ENCODE assay signal across 19 cellular contexts in the genomic region with DNA sequence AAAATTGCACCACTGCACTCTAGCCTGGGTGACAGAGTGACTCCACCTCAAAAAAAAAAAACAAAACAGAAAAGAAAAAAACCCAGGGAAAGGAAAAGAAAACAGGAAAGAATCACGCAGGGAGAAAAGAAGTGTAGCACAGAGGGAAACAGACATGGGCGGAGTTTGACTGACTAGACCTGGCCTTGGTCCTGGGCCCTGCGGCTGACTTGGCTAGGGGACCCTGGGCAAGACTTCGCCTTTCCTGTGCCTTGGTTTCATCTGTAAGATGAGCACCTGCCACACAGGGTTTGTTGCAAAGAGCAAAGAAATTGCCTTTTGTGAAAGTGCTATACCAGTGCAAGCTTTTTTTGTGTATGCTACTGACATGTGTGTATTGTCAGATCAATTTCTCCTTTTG.
"Had no signal": no experiment of that assay in that cellular context is flagged by ENCODE, and none has a peak within 500 bp of the region (broad histone marks: within the 10 kb centered on the region; RNA-seq: fewer than 3 reads in every experiment).

No MANE protein-coding gene starts in this region.

- H3K4me3 Mint-ChIP-seq: activated B cell treated with CpG ODN at 0.5 μM for 24 hours; activated CD8-positive, alpha-beta T cell treated with anti-CD3 and anti-CD28 coated beads for 36 hours; activated T-cell treated with anti-CD3 and anti-CD28 coated beads, Interleukin-2, amount 50 U/mL, for 4 hours; central memory CD8-positive, alpha-beta T cell; neural crest cell had no signal

- H3K27ac Mint-ChIP-seq: activated B cell treated with CpG ODN at 0.5 μM for 24 hours; activated CD8-positive, alpha-beta T cell treated with anti-CD3 and anti-CD28 coated beads for 36 hours had no signal

- ATAC-seq: activated CD8-positive, alpha-beta T cell treated with anti-CD3 and anti-CD28 coated beads for 36 hours; activated T-cell treated with anti-CD3 and anti-CD28 coated beads, Interleukin-2, amount 50 U/mL, for 4 hours; body of pancreas; foreskin keratinocyte had no signal

- H3K4me1 ChIP-seq: adrenal gland, foreskin keratinocyte, sigmoid colon had no signal

- H3K9me3 Mint-ChIP-seq: activated B cell treated with CpG ODN at 0.5 μM for 24 hours; activated CD8-positive, alpha-beta T cell treated with anti-CD3 and anti-CD28 coated beads for 36 hours; activated T-cell treated with anti-CD3 and anti-CD28 coated beads, Interleukin-2, amount 50 U/mL, for 4 hours; central memory CD8-positive, alpha-beta T cell; neural crest cell had no signal

- H3K27me3 ChIP-seq: ovary had no signal

- DNase-seq: activated B cell treated with CpG ODN at 0.5 μM for 24 hours; activated CD4-positive, alpha-beta T cell treated with anti-CD3 and anti-CD28 coated beads for 48 hours; activated CD8-positive, alpha-beta T cell treated with anti-CD3 and anti-CD28 coated beads for 36 hours; activated effector memory CD4-positive, alpha-beta T cell treated with Interleukin-2 at 50 U/mL for 16 hours; activated naive CD4-positive, alpha-beta T cell treated with anti-CD3 and anti-CD28 coated beads, Interleukin-2, amount 50 U/mL, for 16 hours; activated T-cell treated with anti-CD3 and anti-CD28 coated beads, Interleukin-2, amount 50 U/mL, for 4 hours; adrenal gland; body of pancreas; effector memory CD4-positive, alpha-beta T cell; foreskin keratinocyte; glutamatergic neuron; kidney glomerular epithelial cell; ovary; sigmoid colon; spleen; stimulated activated CD4-positive, alpha-beta T cell treated with anti-CD3 and anti-CD28 coated beads, Interleukin-1b, Interleukin-23, amount 100 ng/mL, for 48 hours; T-helper 2 cell had no signal

- H3K36me3 ChIP-seq: adrenal gland, ovary, sigmoid colon, spleen had no signal

- H3K9me3 ChIP-seq: adrenal gland, body of pancreas, ovary, sigmoid colon, spleen had no signal

- H3K27ac ChIP-seq: adrenal gland, body of pancreas, foreskin keratinocyte, ovary, sigmoid colon, spleen had no signal

- H3K4me3 ChIP-seq: adrenal gland, body of pancreas, ovary, sigmoid colon, spleen had no signal
